ENCODE assay signal across 8 cellular contexts in genomic region chr7:65475734-65476319, GRCh38.
DNase-seq lines count a peak whose midpoint lies in the region; ATAC-seq and FAIRE-seq lines count a peak whose summit lies in the region.

No MANE protein-coding gene starts in this region.

- peaks cover 29% of the 10 kb centered on the region for H3K4me1 Mint-ChIP-seq in activated CD4-positive, alpha-beta T cell treated with anti-CD3 and anti-CD28 coated beads, Interleukin-2, amount 10 ng/mL, durations not matched to agents 24 days and 14 days
- H3K4me1 Mint-ChIP-seq in T-cell = peaks cover 36 to 63% (median 57%) of the 10 kb centered on the region in 3 donors

- no peaks in the 10 kb centered on the region for H3K36me3 ChIP-seq in small intestine (ENCODE audit: control insufficient read depth in 2 of 2, insufficient read depth in 2 of 2, low read length in 2 of 2)

- WGBS in small intestine, 3 donors = 57 to 67% (median 60%) methylated on average over 8 of the region's 8 CpGs

- H3K4me3 Mint-ChIP-seq in activated CD4-positive, alpha-beta T cell treated with anti-CD3 and anti-CD28 coated beads, Interleukin-2, amount 10 ng/mL, durations not matched to agents 24 days and 14 days = peak overlapping the region; percentile 67
- peak overlapping the region; percentile 40 to 71 (median 42) for H3K4me3 Mint-ChIP-seq in T-cell

- peaks cover 44% of the 10 kb centered on the region for H3K9me3 Mint-ChIP-seq in activated CD4-positive, alpha-beta T cell treated with anti-CD3 and anti-CD28 coated beads, Interleukin-2, amount 10 ng/mL, durations not matched to agents 24 days and 14 days
- H3K9me3 Mint-ChIP-seq in T-cell = peaks cover 8 to 24% (median 18%) of the 10 kb centered on the region in 3 donors

- DNase-seq in activated CD4-positive, alpha-beta T cell treated with anti-CD3 and anti-CD28 coated beads, Interleukin-2, amount 10 ng/mL, durations not matched to agents 24 days and 14 days = peak; percentile 80
- no peak for DNase-seq in activated CD4-positive, alpha-beta T cell treated with anti-CD3 and anti-CD28 coated beads, Interleukin-2, amount 50 U/mL, for 4 hours
- DNase-seq in T-cell (peak in 22 of 34 experiments; percentile 1 to 55 (median 11)), small intestine (peak; percentile 13), RCC 7860 (ENCODE audit: low spot score) (no peak), NCI-H1694 treated with DMSO at 0.1 percent for 48 hours (lab: John Stamatoyannopoulos, UW) (no peak), NCI-H345 (lab: John Stamatoyannopoulos, UW) (no peak)

- intact Hi-C loops in activated CD4-positive, alpha-beta T cell treated with anti-CD3 and anti-CD28 coated beads, Interleukin-2, amount 10 ng/mL, durations not matched to agents 24 days and 14 days (cut with micrococcal nuclease) = no loop called here

- no peaks in the 10 kb centered on the region for H3K9me3 ChIP-seq in small intestine (ENCODE audit: control insufficient read depth, low read depth)

- ATAC-seq in HG02973 (IDR thresholded peaks at IDR 0.05; ENCODE audit: unreplicated experiment) = peak; percentile 91
- peak; percentile 36 to 93 (median 78) for ATAC-seq in T-cell (replicated peaks in 1 of 4)

- H3K27ac Mint-ChIP-seq in activated CD4-positive, alpha-beta T cell treated with anti-CD3 and anti-CD28 coated beads, Interleukin-2, amount 10 ng/mL, durations not matched to agents 24 days and 14 days = peak overlapping the region; percentile 77
- H3K27ac Mint-ChIP-seq in T-cell = peak overlapping the region; percentile 87 to 95

- no peaks in the 10 kb centered on the region for H3K27me3 Mint-ChIP-seq in activated CD4-positive, alpha-beta T cell treated with anti-CD3 and anti-CD28 coated beads, Interleukin-2, amount 10 ng/mL, durations not matched to agents 24 days and 14 days
- H3K27me3 Mint-ChIP-seq in T-cell = peaks cover 0 to 2% of the 10 kb centered on the region in 2 donors

- CTCF ChIA-PET in T-cell (lab: Charles Lee) = no interaction called here

- FAIRE-seq in small intestine (lab: Jason Lieb, UNC) (no peak), RCC 7860 (lab: Jason Lieb, UNC) (no peak)

- no peaks in the 10 kb centered on the region for H3K27me3 ChIP-seq in small intestine (ENCODE audit: control insufficient read depth in 2 of 2, insufficient read depth in 2 of 2, low read length in 2 of 2)

- no peak overlapping the region for H3K4me3 ChIP-seq in small intestine (ENCODE audit: low read depth in 1 of 2, low read length in 2 of 2)

- POLR2A ChIA-PET in T-cell (lab: Charles Lee) = no interaction called here

- H3K27ac ChIP-seq in small intestine (ENCODE audit: low read depth in 1 of 2, low read length in 1 of 2) = no peak overlapping the region

- H3K4me1 ChIP-seq in small intestine (ENCODE audit: control insufficient read depth in 2 of 2, insufficient read depth in 1 of 2, low read depth in 1 of 2, low read length in 1 of 2) = no peaks in the 10 kb centered on the region

- peaks cover 30% of the 10 kb centered on the region for H3K36me3 Mint-ChIP-seq in activated CD4-positive, alpha-beta T cell treated with anti-CD3 and anti-CD28 coated beads, Interleukin-2, amount 10 ng/mL, durations not matched to agents 24 days and 14 days (ENCODE audit: low read depth)
- H3K36me3 Mint-ChIP-seq in T-cell = peaks cover 13% of the 10 kb centered on the region

Comparison
In these comparisons a context has a peak if more than half of its experiments do, and no peak if none do; other contexts are left out.
1. DNase-seq: peak in activated CD4-positive, alpha-beta T cell treated with anti-CD3 and anti-CD28 coated beads, Interleukin-2, amount 10 ng/mL, durations not matched to agents 24 days and 14 days (single experiment), T-cell (22 of 34) and small intestine (single experiment); none in activated CD4-positive, alpha-beta T cell treated with anti-CD3 and anti-CD28 coated beads, Interleukin-2, amount 50 U/mL, for 4 hours (0 of 2), RCC 7860 (single experiment), NCI-H1694 treated with DMSO at 0.1 percent for 48 hours (single experiment) and NCI-H345 (single experiment).